ENCODE assay signal across 11 cellular contexts in the genomic region with DNA sequence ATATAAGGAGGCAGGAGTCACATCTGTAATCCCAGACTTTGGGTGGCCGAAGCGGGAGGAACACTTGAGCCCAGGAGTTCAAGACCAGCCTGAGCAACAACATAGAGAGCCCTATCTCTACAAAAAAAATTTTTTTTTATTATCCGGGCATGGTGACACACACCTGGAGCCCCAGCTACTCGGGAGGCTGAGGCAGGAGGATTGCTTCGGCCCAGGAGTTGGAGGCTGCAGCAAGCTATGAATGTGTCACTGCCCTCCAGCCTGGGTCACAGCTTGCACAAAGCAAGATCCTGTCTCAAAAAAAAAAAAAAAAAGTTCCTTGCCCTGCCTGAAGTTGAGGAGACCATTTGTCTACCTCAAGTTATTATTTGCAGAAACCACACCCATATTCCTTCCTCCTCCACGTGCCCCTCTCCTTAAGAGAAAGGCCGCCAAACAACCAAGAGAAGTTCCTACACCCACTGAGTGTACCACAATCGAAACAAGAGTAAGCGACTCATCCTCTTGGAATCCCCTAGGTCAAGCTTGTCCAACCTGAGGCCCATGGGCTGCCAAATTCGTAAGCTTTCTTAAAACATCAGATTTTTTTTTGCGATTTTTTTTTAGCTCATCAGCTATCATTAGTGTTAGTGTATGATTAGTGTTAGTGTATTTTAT. TPM values are rescaled to one million over a fixed set of nuclear protein-coding genes. Genes with fewer than 3 reads are reported as not detected.
DNase-seq lines count a peak whose midpoint lies in the region; ATAC-seq, FAIRE-seq and TF ChIP-seq lines count a peak whose summit lies in the region.
"Had no signal": no experiment of that assay in that cellular context is flagged by ENCODE, and none has a peak within 500 bp of the region (broad histone marks: within the 10 kb centered on the region; RNA-seq: fewer than 3 reads in every experiment).

No MANE protein-coding gene starts in this region.

- TF ChIP-seq CTCF in Caco-2 (IDR thresholded peaks at IDR 0.05; ENCODE audit: insufficient read depth in 1 of 2, low read depth in 1 of 2, low read length in 1 of 2, severe bottlenecking in 1 of 2, unreplicated experiment in 1 of 2), result no peak
- no peak for TF ChIP-seq CTCF in K562 (IDR thresholded peaks at IDR 0.05 in 2 of 3, conservative IDR thresholded peaks at IDR 0.05 in 1 of 3; ENCODE audit: insufficient read depth in 2 of 3, low read depth in 1 of 3, low read length in 3 of 3)
- TF ChIP-seq CTCF in nephron progenitor cell (IDR thresholded peaks at IDR 0.05), result no peak

- no peak overlapping the region for H2AFZ ChIP-seq in K562 (ENCODE audit: low read depth, low read length)

- H3K9me3 Mint-ChIP-seq in Caco-2 (ENCODE audit: unreplicated experiment) (no peaks in the 10 kb centered on the region), nephron progenitor cell (peaks cover 5% of the 10 kb centered on the region)

- TF ChIP-seq RAD21 in K562 (CRISPR knock-in tag; conservative IDR thresholded peaks at IDR 0.05 in 1 of 2, IDR thresholded peaks at IDR 0.05 in 1 of 2), result no peak

- H3K9me1 ChIP-seq in K562 (ENCODE audit: control insufficient read depth, insufficient read depth, low read length), result no peaks in the 10 kb centered on the region

- BruUV-seq in Caco-2 (replicated peaks; lab: Mats Ljungman, UMichigan), result no TSS peak
- BruUV-seq in K562 (replicated peaks; lab: Mats Ljungman, UMichigan), result no TSS peak

- H3K9me3 ChIP-seq in Caco-2, result no peaks in the 10 kb centered on the region
- no peaks in the 10 kb centered on the region for H3K9me3 ChIP-seq in K562 (replicated peaks; ENCODE audit: control insufficient read depth, insufficient read depth, low read depth, low read length)
- H3K9me3 ChIP-seq: tibial nerve had no signal

- no peaks in the 10 kb centered on the region for H4K20me1 ChIP-seq in K562 (replicated peaks; ENCODE audit: control insufficient read depth, insufficient read depth, low read length)

- in situ Hi-C loops in K562 (cut with MboI), result loop anchor here (10.0 kb wide), 1 partner anchor 104 kb away; no protein-coding TSS in a partner anchor

- WGBS in K562 (ENCODE audit: insufficient coverage, low coverage, missing lambda C conversion rate), result 45% methylated on average over 7 of the region's 11 CpGs

- ATAC-seq in K562, result no peak
- no peak for ATAC-seq in GM19467 (IDR thresholded peaks at IDR 0.05; ENCODE audit: unreplicated experiment)

- H3K36me3 ChIP-seq in Caco-2 (ENCODE audit: control insufficient read depth, insufficient read depth, low read length) (peaks cover 3% of the 10 kb centered on the region), K562 (ENCODE audit: control insufficient read depth, insufficient read depth, low read length) (peaks cover 19% of the 10 kb centered on the region; the same call in 2 of the 3 replicates)
- H3K36me3 ChIP-seq: tibial nerve had no signal

- peak; percentile 24 to 61 for DNase-seq in Caco-2
- peak; percentile 91 for DNase-seq in M059J (ENCODE audit: low read depth)
- DNase-seq in K562 (ENCODE audit: extremely low read depth in 1 of 4, low spot score in 3 of 4), result peak in 1 of 4 experiments; percentile 30
- no peak for DNase-seq in nephron progenitor cell
- DNase-seq in NCI-H345 (lab: John Stamatoyannopoulos, UW), result no peak
- DNase-seq in SKM-1 (lab: John Stamatoyannopoulos, UW; ENCODE audit: unreplicated experiment), result no peak
- no peak for DNase-seq in SHP77 (lab: John Stamatoyannopoulos, UW)
- DNase-seq: retina had no signal

- H3K36me3 Mint-ChIP-seq in Caco-2 (ENCODE audit: insufficient read depth, unreplicated experiment), result peaks cover 31% of the 10 kb centered on the region
- peaks cover 13% of the 10 kb centered on the region for H3K36me3 Mint-ChIP-seq in nephron progenitor cell (ENCODE audit: low read depth)

- H3K4me3 ChIP-seq in Caco-2 (ENCODE audit: low read depth, low read length), result no peak overlapping the region
- 0 out of 2 replicates have a peak overlapping the region, but pooled peaks have one; percentile 11 for H3K4me3 ChIP-seq in K562
- H3K4me3 ChIP-seq: tibial nerve had no signal

- H3K27me3 ChIP-seq in Caco-2 (replicated peaks; ENCODE audit: control insufficient read depth, insufficient read depth, low read length) (no peaks in the 10 kb centered on the region), K562 (ENCODE audit: control insufficient read depth in 2 of 2, insufficient read depth in 2 of 2, low read length in 2 of 2) (no peaks in the 10 kb centered on the region)
- H3K27me3 ChIP-seq: tibial nerve had no signal

- CTCF ChIA-PET in Caco-2 (lab: Charles Lee) (interaction anchor here (1.0 to 5.0 kb wide), 4 partner anchors 81 to 110 kb away, joined by 5 to 26 read pairs (median 11); no protein-coding TSS in a partner anchor), K562 (lab: Yijun Ruan, JAX; ENCODE audit: low intra/inter-chr PET ratio) (no interaction called here)

- peak overlapping the region; percentile 99 for H3K4me3 Mint-ChIP-seq in Caco-2 (ENCODE audit: unreplicated experiment)
- H3K4me3 Mint-ChIP-seq in nephron progenitor cell, result peak overlapping the region; percentile 87

- peak overlapping the region; percentile 9 to 20; a peak in 2 of 4 replicates for H3K9ac ChIP-seq in K562 (ENCODE audit: insufficient read depth in 1 of 2, low read depth in 2 of 2, low read length in 2 of 2)

- no peak for FAIRE-seq in K562 (lab: Jason Lieb, UNC)
- FAIRE-seq: frontal cortex had no signal

- H3K4me1 ChIP-seq in Caco-2, result peaks cover 47% of the 10 kb centered on the region
- peaks cover 25 to 32% of the 10 kb centered on the region in 2 experiments; a peak in 4 of 5 replicates for H3K4me1 ChIP-seq in K562 (replicated peaks in 1 of 2; ENCODE audit: control insufficient read depth in 2 of 2, insufficient read depth in 2 of 2, low read length in 2 of 2)

- H3K4me2 ChIP-seq in K562 (ENCODE audit: insufficient read depth, low read length), result peak overlapping the region; percentile 98

- POLR2A ChIA-PET in Caco-2 (lab: Charles Lee) (interaction anchor here (0.7 kb wide), 1 partner anchor 32 kb away, joined by 3 read pairs; no protein-coding TSS in a partner anchor), K562 (lab: Yijun Ruan, JAX) (interaction anchor here (2.0 to 2.6 kb wide), 3 partner anchors 11 to 82 kb away, joined by 5 to 15 read pairs (median 6); no protein-coding TSS in a partner anchor)

- no peak for TF ChIP-seq POLR2A in K562 (conservative IDR thresholded peaks at IDR 0.05)

- peak overlapping the region; percentile 44; the same call in 2 of the 3 replicates for H3K27ac ChIP-seq in K562 (ENCODE audit: extremely low read depth, low read depth, low read length)
- H3K27ac ChIP-seq: tibial nerve had no signal

- H3K27me3 Mint-ChIP-seq in Caco-2 (ENCODE audit: insufficient read depth, unreplicated experiment) (no peaks in the 10 kb centered on the region), nephron progenitor cell (ENCODE audit: low read depth, poor library complexity) (peaks cover 22% of the 10 kb centered on the region)

- H3K27ac Mint-ChIP-seq in Caco-2 (ENCODE audit: unreplicated experiment) (peak overlapping the region; percentile 88), nephron progenitor cell (no peak overlapping the region)

- peaks cover 91% of the 10 kb centered on the region for H3K79me2 ChIP-seq in K562 (ENCODE audit: control insufficient read depth, insufficient read depth, low read length)

- intact Hi-C loops in Caco-2 (cut with micrococcal nuclease; ENCODE audit: unreplicated experiment) (no loop called here), K562 (cut with micrococcal nuclease) (no loop called here)

- H3K4me1 Mint-ChIP-seq in Caco-2 (ENCODE audit: low read depth, unreplicated experiment) (peaks cover 38% of the 10 kb centered on the region), nephron progenitor cell (peaks cover 40% of the 10 kb centered on the region)

- TF ChIP-seq EP300 in K562 (IDR thresholded peaks at IDR 0.05; ENCODE audit: low read length), result no peak

TF ChIP-seq in K562, 482 proteins besides CTCF, POLR2A, EP300 and RAD21:
- peak; percentile 19; the same call in 1 of the 2 replicates for TF ChIP-seq L3MBTL2 (IDR thresholded peaks at IDR 0.05)
- no peak for TF ChIP-seq ZNF146 (CRISPR knock-in tag; IDR thresholded peaks at IDR 0.05; ENCODE audit: unreplicated experiment)

RNA-seq across cellular contexts. Expression of a gene that starts 2.2 kb away (rescaled TPM):
- total RNA-seq in Caco-2 (2022) (51.9 and 65.7 TPM in 2 replicates), K562 (2014; rRNA removed) (21.7 and 25.7 TPM in 2 replicates), K562 (2014; rRNA removed; fragmentation: Illumina TruSeq; extraction: Trizol) (37.2 and 42.3 TPM in 2 replicates), K562 (2015; rRNA removed; fragmentation: Illumina TruSeq; extraction: Trizol) (22.8 and 25.4 TPM in 2 replicates), K562 (2021) (35.8 and 37.3 TPM in 2 replicates)
- 15.4 and 20.6 TPM in 2 replicates for total RNA-seq in M059J (2014; rRNA removed; shearing (Covaris generic))
- 171 and 231 TPM in 2 replicates for total RNA-seq in K562 (2011; cell fraction: chromatin; rRNA removed; ENCODE audit: low replicate concordance)
- 78.9 and 97.5 TPM in 2 replicates for total RNA-seq in K562 (2011; cell fraction: nucleolus; rRNA removed)
- total RNA-seq in K562 (2011; cell fraction: nucleoplasm; rRNA removed), result 124 and 134 TPM in 2 replicates
- polyA plus RNA-seq in K562 (2011; rRNA removed) (34.4 and 46.1 TPM in 2 replicates), K562 (2014; fragmentation: Illumina TruSeq; extraction: Trizol) (24.3 and 26.9 TPM in 2 replicates), K562 (2014; fragmentation: Nextera tagmentation; extraction: Ambion mirVana) (10 to 100 TPM in 1 of 2 experiments, 1 to 10 TPM in 1; 9.4 to 10.5 TPM), K562 (2014; rRNA removed) (16.7 and 19.5 TPM in 2 replicates)
- 14.7 and 26.7 TPM in 2 replicates for polyA plus RNA-seq in K562 (2011; cell fraction: cytosol; rRNA removed)
- polyA plus RNA-seq in K562 (2011; cell fraction: nucleus; rRNA removed), result 20.7 and 26.2 TPM in 2 replicates
- polyA plus RNA-seq in K562 (2012), result 16.4 and 18.6 TPM in 2 replicates
- 125 and 134 TPM in 2 replicates for polyA minus RNA-seq in K562 (2011; rRNA and poly(A)+ RNA removed)
- polyA minus RNA-seq in K562 (2011; cell fraction: cytosol; rRNA and poly(A)+ RNA removed), result 43.1 and 44.1 TPM in 2 replicates
- 48.1 and 77.4 TPM in 2 replicates for polyA minus RNA-seq in K562 (2011; cell fraction: nucleus; rRNA and poly(A)+ RNA removed)

Comparison
In these comparisons a context has a peak if more than half of its experiments do, and no peak if none do; other contexts are left out.
1. DNase-seq: peak in Caco-2 (2 of 2) and M059J (single experiment); none in nephron progenitor cell (single experiment), NCI-H345 (single experiment), SKM-1 (single experiment) and SHP77 (0 of 2).